In genomic region chr11:134367781-134368180, GRCh38 we compare ENCODE assay signal across 29 cellular contexts. TPM values are rescaled to one million over a fixed set of nuclear protein-coding genes. Genes with fewer than 3 reads are reported as not detected.
"Had no signal": no experiment of that assay in that cellular context is flagged by ENCODE, and none has a peak within 500 bp of the region (broad histone marks: within the 10 kb centered on the region; RNA-seq: fewer than 3 reads in every experiment).

No MANE protein-coding gene starts in this region.

- H3K27me3 Mint-ChIP-seq: activated CD4-positive, alpha-beta memory T cell treated with anti-CD3 and anti-CD28 coated beads for 36 hours; activated CD4-positive, alpha-beta T cell treated with anti-CD3 and anti-CD28 coated beads, Interleukin-2, amount 10 ng/mL, durations not matched to agents 24 days and 14 days; activated naive CD8-positive, alpha-beta T cell treated with anti-CD3 and anti-CD28 coated beads for 36 hours had no signal

- H3K9me3 Mint-ChIP-seq: activated CD4-positive, alpha-beta memory T cell treated with anti-CD3 and anti-CD28 coated beads for 36 hours; activated CD4-positive, alpha-beta T cell treated with anti-CD3 and anti-CD28 coated beads, Interleukin-2, amount 10 ng/mL, durations not matched to agents 24 days and 14 days; activated naive CD4-positive, alpha-beta T cell treated with anti-CD3 and anti-CD28 coated beads for 36 hours; activated naive CD8-positive, alpha-beta T cell treated with anti-CD3 and anti-CD28 coated beads for 36 hours; activated T-helper 1 cell treated with anti-CD3 and anti-CD28 coated beads, Interleukin-12 subunit alpha, Interleukin-12 subunit beta, Interleukin-2, Interleukin-4 antibody, amounts not matched to agents 30 ng/mL and 10 ng/mL and 1 ng/mL, durations not matched to agents 14 hours and 24 hours and 36 hours; memory B cell; nephron progenitor cell had no signal

- H3K36me3 ChIP-seq: adrenal gland, colonic mucosa, neutrophil, ovary, prostate gland, tibial nerve had no signal

- H3K4me3 ChIP-seq: adrenal gland, body of pancreas, colonic mucosa, esophagus squamous epithelium, ovary, prostate gland, tibial nerve had no signal

- H3K36me3 Mint-ChIP-seq: activated CD4-positive, alpha-beta memory T cell treated with anti-CD3 and anti-CD28 coated beads for 36 hours; activated naive CD8-positive, alpha-beta T cell treated with anti-CD3 and anti-CD28 coated beads for 36 hours; memory B cell had no signal

- H3K4me1 ChIP-seq: adrenal gland, body of pancreas, colonic mucosa, esophagus squamous epithelium, prostate gland, tibial nerve had no signal

- H3K4me1 Mint-ChIP-seq: activated CD4-positive, alpha-beta T cell treated with anti-CD3 and anti-CD28 coated beads, Interleukin-2, amount 10 ng/mL, durations not matched to agents 24 days and 14 days; activated naive CD8-positive, alpha-beta T cell treated with anti-CD3 and anti-CD28 coated beads for 36 hours; memory B cell had no signal

- H3K9me3 ChIP-seq: adrenal gland, body of pancreas, colonic mucosa, esophagus squamous epithelium, neutrophil, ovary, prostate gland, tibial nerve had no signal

- H3K27ac Mint-ChIP-seq: activated CD4-positive, alpha-beta memory T cell treated with anti-CD3 and anti-CD28 coated beads for 36 hours; activated CD4-positive, alpha-beta T cell treated with anti-CD3 and anti-CD28 coated beads, Interleukin-2, amount 10 ng/mL, durations not matched to agents 24 days and 14 days; activated naive CD4-positive, alpha-beta T cell treated with anti-CD3 and anti-CD28 coated beads for 36 hours; activated naive CD8-positive, alpha-beta T cell treated with anti-CD3 and anti-CD28 coated beads for 36 hours; activated T-helper 1 cell treated with anti-CD3 and anti-CD28 coated beads, Interleukin-12 subunit alpha, Interleukin-12 subunit beta, Interleukin-2, Interleukin-4 antibody, amounts not matched to agents 30 ng/mL and 10 ng/mL and 1 ng/mL, durations not matched to agents 14 hours and 24 hours and 36 hours; memory B cell; nephron progenitor cell had no signal

- H3K4me3 Mint-ChIP-seq: activated CD4-positive, alpha-beta memory T cell treated with anti-CD3 and anti-CD28 coated beads for 36 hours; activated CD4-positive, alpha-beta T cell treated with anti-CD3 and anti-CD28 coated beads, Interleukin-2, amount 10 ng/mL, durations not matched to agents 24 days and 14 days; activated naive CD4-positive, alpha-beta T cell treated with anti-CD3 and anti-CD28 coated beads for 36 hours; activated naive CD8-positive, alpha-beta T cell treated with anti-CD3 and anti-CD28 coated beads for 36 hours; activated T-helper 1 cell treated with anti-CD3 and anti-CD28 coated beads, Interleukin-12 subunit alpha, Interleukin-12 subunit beta, Interleukin-2, Interleukin-4 antibody, amounts not matched to agents 30 ng/mL and 10 ng/mL and 1 ng/mL, durations not matched to agents 14 hours and 24 hours and 36 hours; memory B cell; nephron progenitor cell had no signal

- DNase-seq: activated CD4-positive, alpha-beta memory T cell treated with anti-CD3 and anti-CD28 coated beads for 36 hours; activated CD4-positive, alpha-beta T cell treated with anti-CD3 and anti-CD28 coated beads, Interleukin-2, amount 10 ng/mL, durations not matched to agents 24 days and 14 days; activated CD4-positive, CD25-positive, alpha-beta regulatory T cell treated with anti-CD3 and anti-CD28 coated beads, Interleukin-2, amount 50 U/mL, for 72 hours; activated CD8-positive, alpha-beta memory T cell treated with anti-CD3 and anti-CD28 coated beads, Interleukin-2, amount 50 U/mL, for 4 hours; activated effector memory CD4-positive, alpha-beta T cell treated with anti-CD3 and anti-CD28 coated beads, Interleukin-2, amount 50 U/mL, for 16 hours; activated naive CD4-positive, alpha-beta T cell treated with anti-CD3 and anti-CD28 coated beads for 36 hours; activated naive CD8-positive, alpha-beta T cell treated with anti-CD3 and anti-CD28 coated beads for 36 hours; activated T-cell treated with anti-CD3 and anti-CD28 coated beads, Interleukin-2, amount 50 U/mL, for 1 hour; adrenal gland; body of pancreas; colonic mucosa; effector CD8-positive, alpha-beta T cell; esophagus squamous epithelium; foreskin melanocyte; nephron progenitor cell; retina; stimulated activated naive CD4-positive, alpha-beta T cell treated with Interleukin-2 at 50 U/mL for 16 hours; T-helper 2 cell had no signal

- H3K27ac ChIP-seq: adrenal gland, body of pancreas, colonic mucosa, epithelial cell of prostate, esophagus squamous epithelium, neutrophil, ovary, prostate gland, tibial nerve had no signal

- H3K27me3 ChIP-seq: adrenal gland, body of pancreas, colonic mucosa, neutrophil, ovary, tibial nerve had no signal

- ATAC-seq: body of pancreas had no signal

RNA-seq across cellular contexts. Expression of gene GLB1L2, which starts 36.0 kb away (rescaled TPM):
- total RNA-seq: myocyte had no signal

RNA-seq across cellular contexts. Expression of gene B3GAT1, which starts 44.3 kb away (rescaled TPM):
- total RNA-seq: dermis microvascular lymphatic vessel endothelial cell, glomerular endothelial cell, myocyte had no signal
- polyA plus RNA-seq: aorta had no signal
